ENCODE assay signal across 21 cellular contexts in the genomic region with DNA sequence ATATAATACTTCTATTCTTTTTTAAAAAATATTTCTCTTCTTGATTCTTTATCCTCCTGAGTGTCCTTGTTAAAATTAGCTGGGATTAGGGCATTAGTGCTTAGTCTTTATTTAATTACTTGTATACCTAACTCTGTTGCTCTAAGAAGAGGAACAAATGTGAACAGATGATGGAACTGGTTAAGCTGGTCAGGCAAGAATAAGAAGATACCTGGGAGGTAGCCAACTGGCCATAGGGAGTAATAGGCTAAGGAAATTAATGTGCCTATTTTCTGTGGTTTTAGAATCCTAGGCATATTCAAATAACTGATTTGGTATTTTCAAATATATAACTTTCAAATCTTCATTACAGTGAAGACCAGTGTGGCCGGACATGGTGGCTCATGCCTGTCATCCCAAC.
"Had no signal": no experiment of that assay in that cellular context is flagged by ENCODE, and none has a peak within 500 bp of the region (broad histone marks: within the 10 kb centered on the region; RNA-seq: fewer than 3 reads in every experiment).

No MANE protein-coding gene starts in this region.

- H3K9ac ChIP-seq: neural progenitor cell had no signal

- H3K36me3 ChIP-seq: neural progenitor cell had no signal

- H3K9me3 ChIP-seq: thoracic aorta had no signal

- H3K79me2 ChIP-seq: hepatocyte had no signal

- ATAC-seq: activated T-cell treated with anti-CD3 and anti-CD28 coated beads, Interleukin-2, amount 50 U/mL, for 4 hours; left lobe of liver; naive thymus-derived CD8-positive, alpha-beta T cell; stimulated activated naive B cell treated with anti-CD40 and anti-IgM and Interleukin-4, amounts not matched to agents 10 μg/mL and 1 μg/mL and 100 μg/mL, for 72 hours had no signal

- H3K4me1 Mint-ChIP-seq: immature natural killer cell, neural progenitor cell had no signal

- DNase-seq: activated CD8-positive, alpha-beta memory T cell treated with anti-CD3 and anti-CD28 coated beads for 24 hours; activated CD8-positive, alpha-beta memory T cell treated with anti-CD3 and anti-CD28 coated beads, Interleukin-2, amount 50 U/mL, for 4 hours; activated naive CD4-positive, alpha-beta T cell treated with Interleukin-2 at 50 U/mL for 16 hours; activated T-cell treated with anti-CD3 and anti-CD28 coated beads, Interleukin-2, amount 50 U/mL, for 4 hours; erythroblast; glutamatergic neuron; immature natural killer cell; naive thymus-derived CD8-positive, alpha-beta T cell; stimulated activated CD4-positive, alpha-beta T cell treated with anti-CD3 and anti-CD28 coated beads, Interleukin-2, amount 100 ng/mL, for 48 hours; stimulated activated CD8-positive, alpha-beta memory T cell treated with anti-CD3 and anti-CD28 coated beads, Interleukin-4, amount 100 ng/mL, for 48 hours; stimulated activated naive B cell treated with anti-CD40 and anti-IgM and Interleukin-4, amounts not matched to agents 10 μg/mL and 1 μg/mL and 100 μg/mL, for 72 hours had no signal

- H3K4me3 ChIP-seq: cardiac muscle cell, hepatocyte, lung, neural progenitor cell, thoracic aorta had no signal

- H3K9me3 Mint-ChIP-seq: activated T-cell treated with anti-CD3 and anti-CD28 coated beads, Interleukin-2, amount 50 U/mL, for 4 hours; activated T-helper 2 cell treated with anti-CD3 and anti-CD28 coated beads, Interferon-gamma antibody, Interleukin-2, Interleukin-4, amounts not matched to agents 10 μg/mL and 5 μg/mL and 100 μg/mL, durations not matched to agents 14 hours and 24 hours and 36 hours; immature natural killer cell; mesothelial cell of epicardium; naive thymus-derived CD8-positive, alpha-beta T cell; neural progenitor cell; stimulated activated naive B cell treated with anti-CD40 and anti-IgM and Interleukin-4, amounts not matched to agents 10 μg/mL and 1 μg/mL and 100 μg/mL, for 72 hours; T-helper 2 cell treated with Interferon-gamma antibody and Interleukin-4, amounts not matched to agents 5 μg/mL and 100 μg/mL, for 36 hours had no signal

- H3K27me3 Mint-ChIP-seq: naive thymus-derived CD8-positive, alpha-beta T cell; progenitor cell of endocrine pancreas; stimulated activated naive B cell treated with anti-CD40 and anti-IgM and Interleukin-4, amounts not matched to agents 10 μg/mL and 1 μg/mL and 100 μg/mL, for 72 hours had no signal

- H3K27ac ChIP-seq: cardiac muscle cell, hepatocyte, neural progenitor cell, thoracic aorta had no signal

- H3K27me3 ChIP-seq: cardiac muscle cell, hepatocyte, neural progenitor cell had no signal

- H3K4me2 ChIP-seq: hepatocyte, neural progenitor cell had no signal

- H3K27ac Mint-ChIP-seq: activated T-helper 2 cell treated with anti-CD3 and anti-CD28 coated beads, Interferon-gamma antibody, Interleukin-2, Interleukin-4, amounts not matched to agents 10 μg/mL and 5 μg/mL and 100 μg/mL, durations not matched to agents 14 hours and 24 hours and 36 hours; mesothelial cell of epicardium; neural progenitor cell; progenitor cell of endocrine pancreas; stimulated activated naive B cell treated with anti-CD40 and anti-IgM and Interleukin-4, amounts not matched to agents 10 μg/mL and 1 μg/mL and 100 μg/mL, for 72 hours; T-helper 2 cell treated with Interferon-gamma antibody and Interleukin-4, amounts not matched to agents 5 μg/mL and 100 μg/mL, for 36 hours had no signal

- H2AFZ ChIP-seq: hepatocyte, neural progenitor cell had no signal

- H3K4me1 ChIP-seq: neural progenitor cell had no signal

- H3K4me3 Mint-ChIP-seq: activated T-cell treated with anti-CD3 and anti-CD28 coated beads, Interleukin-2, amount 50 U/mL, for 4 hours; immature natural killer cell; mesothelial cell of epicardium; naive thymus-derived CD8-positive, alpha-beta T cell; neural progenitor cell; stimulated activated naive B cell treated with anti-CD40 and anti-IgM and Interleukin-4, amounts not matched to agents 10 μg/mL and 1 μg/mL and 100 μg/mL, for 72 hours; T-helper 2 cell treated with Interferon-gamma antibody and Interleukin-4, amounts not matched to agents 5 μg/mL and 100 μg/mL, for 36 hours had no signal
